Comparison of ENCODE assay signal across 21 cellular contexts in genomic region chr11:42762348-42762747, GRCh38.
DNase-seq lines count a peak whose midpoint lies in the region; FAIRE-seq and TF ChIP-seq lines count a peak whose summit lies in the region.
"Had no signal": no experiment of that assay in that cellular context is flagged by ENCODE, and none has a peak within 500 bp of the region (broad histone marks: within the 10 kb centered on the region; RNA-seq: fewer than 3 reads in every experiment).

No MANE protein-coding gene starts in this region.

- no peaks in the 10 kb centered on the region for H3K23me2 ChIP-seq in H1 (ENCODE audit: low read depth, low read length)

- H3K4me1 ChIP-seq in H1 (replicated peaks in 1 of 4; ENCODE audit: control insufficient read depth in 3 of 4, insufficient read depth in 4 of 4, low read length in 3 of 4): no peaks in the 10 kb centered on the region
- peaks cover 0 to 8% of the 10 kb centered on the region in 2 donors for H3K4me1 ChIP-seq in neuronal stem cell (ENCODE audit: control insufficient read depth in 2 of 2, insufficient read depth in 1 of 2, low read depth in 1 of 2, low read length in 2 of 2)
- H3K4me1 ChIP-seq: BE2C, Caco-2 had no signal

- DNase-seq in SK-N-DZ (ENCODE audit: low spot score) (peak; percentile 11), H1 (ENCODE audit: low read depth in 1 of 2, low spot score in 2 of 2) (no peak), neuronal stem cell (ENCODE audit: low spot score) (peak; percentile 29), NCI-H146 (lab: John Stamatoyannopoulos, UW) (no peak), cardiac septum (ENCODE audit: low spot score) (no peak)
- DNase-seq in activated T-helper 2 cell treated with anti-CD3 and anti-CD28 coated beads, Interferon-gamma antibody, Interleukin-2, Interleukin-4, amounts not matched to agents 10 μg/mL and 5 μg/mL and 100 μg/mL, durations not matched to agents 14 hours and 24 hours and 36 hours (ENCODE audit: low spot score): no peak
- DNase-seq: ACHN; BE2C; C1 segment of cervical spinal cord; Caco-2; CD4-positive, CD25-positive, alpha-beta regulatory T cell; CD8-positive, alpha-beta memory T cell; GDM1; GOT3; H9 had no signal

- H3K27ac ChIP-seq in H1 (ENCODE audit: low read depth, low read length) (no peak overlapping the region), neuronal stem cell (replicated peaks; ENCODE audit: low read length) (no peak overlapping the region)

- no peaks in the 10 kb centered on the region for H3K79me2 ChIP-seq in H1 (ENCODE audit: control insufficient read depth in 1 of 2, insufficient read depth in 2 of 2, low read length in 2 of 2)

- no peaks in the 10 kb centered on the region for H3K9me3 ChIP-seq in H1 (ENCODE audit: insufficient read depth in 2 of 2, low read depth in 1 of 2, low read length in 1 of 2)
- no peaks in the 10 kb centered on the region for H3K9me3 ChIP-seq in neuronal stem cell (replicated peaks in 1 of 2; ENCODE audit: control insufficient read depth in 2 of 2, insufficient read depth in 1 of 2, low read depth in 1 of 2, low read length in 2 of 2)
- H3K9me3 ChIP-seq: BE2C, Caco-2 had no signal

- TF ChIP-seq EP300 in H1 (IDR thresholded peaks at IDR 0.05; ENCODE audit: borderline replicate concordance in 1 of 2, low read depth in 2 of 2, low read length in 2 of 2): no peak

- H3K79me1 ChIP-seq in H1 (ENCODE audit: low read depth, low read length): no peaks in the 10 kb centered on the region
- no peaks in the 10 kb centered on the region for H3K79me1 ChIP-seq in neuronal stem cell (ENCODE audit: low read depth, low read length)

- H2BK120ac ChIP-seq in H1 (replicated peaks; ENCODE audit: low read depth, low read length): no peak overlapping the region
- H2BK120ac ChIP-seq in neuronal stem cell (ENCODE audit: low read depth, low read length): no peak overlapping the region

- H3K9me3 Mint-ChIP-seq in activated T-helper 2 cell treated with anti-CD3 and anti-CD28 coated beads, Interferon-gamma antibody, Interleukin-2, Interleukin-4, amounts not matched to agents 10 μg/mL and 5 μg/mL and 100 μg/mL, durations not matched to agents 14 hours and 24 hours and 36 hours: peaks cover 3% of the 10 kb centered on the region
- H3K9me3 Mint-ChIP-seq: H9 had no signal

- no peaks in the 10 kb centered on the region for H3K27me3 ChIP-seq in H1 (replicated peaks in 1 of 4; ENCODE audit: control insufficient read depth in 3 of 4, extremely low read depth in 1 of 4, insufficient read depth in 3 of 4, low read length in 3 of 4)
- no peaks in the 10 kb centered on the region for H3K27me3 ChIP-seq in neuronal stem cell (ENCODE audit: control insufficient read depth in 3 of 3, insufficient read depth in 3 of 3, low read depth in 1 of 3, low read length in 3 of 3)
- H3K27me3 ChIP-seq: BE2C had no signal

- no peak overlapping the region for H3K4me3 Mint-ChIP-seq in activated T-helper 2 cell treated with anti-CD3 and anti-CD28 coated beads, Interferon-gamma antibody, Interleukin-2, Interleukin-4, amounts not matched to agents 10 μg/mL and 5 μg/mL and 100 μg/mL, durations not matched to agents 14 hours and 24 hours and 36 hours (ENCODE audit: low read depth)
- H3K4me3 Mint-ChIP-seq: CD4-positive, CD25-positive, alpha-beta regulatory T cell; CD8-positive, alpha-beta memory T cell; H9; IgD-negative memory B cell had no signal

- H3K9ac ChIP-seq in H1 (replicated peaks in 1 of 4; ENCODE audit: extremely low read depth in 1 of 4, low read depth in 3 of 4, low read length in 3 of 4) (no peak overlapping the region), neuronal stem cell (ENCODE audit: low read depth, low read length, poor library complexity) (no peak overlapping the region)

- H2AFZ ChIP-seq in H1 (ENCODE audit: low read length) (peak overlapping the region; percentile 31; the same call in 1 of the 2 replicates), neuronal stem cell (ENCODE audit: low read length) (no peak overlapping the region)

- no peak overlapping the region for H3K4me3 ChIP-seq in H1 (ENCODE audit: extremely low read depth in 1 of 4, insufficient read depth in 2 of 4, low read depth in 3 of 4, low read length in 4 of 4)
- no peak overlapping the region for H3K4me3 ChIP-seq in neuronal stem cell (ENCODE audit: low read length in 2 of 2)

- H2BK20ac ChIP-seq in H1 (ENCODE audit: low read length): no peak overlapping the region

- no peaks in the 10 kb centered on the region for H3K4me1 Mint-ChIP-seq in activated T-helper 2 cell treated with anti-CD3 and anti-CD28 coated beads, Interferon-gamma antibody, Interleukin-2, Interleukin-4, amounts not matched to agents 10 μg/mL and 5 μg/mL and 100 μg/mL, durations not matched to agents 14 hours and 24 hours and 36 hours (ENCODE audit: low read depth)
- H3K4me1 Mint-ChIP-seq: CD4-positive, CD25-positive, alpha-beta regulatory T cell; CD8-positive, alpha-beta memory T cell; IgD-negative memory B cell had no signal

- no peak overlapping the region for H3K4ac ChIP-seq in H1 (replicated peaks; ENCODE audit: insufficient read length, low read depth, low read length)
- H3K4ac ChIP-seq in neuronal stem cell (ENCODE audit: low read length): no peak overlapping the region

- no peak for TF ChIP-seq POLR2A in H1 (IDR thresholded peaks at IDR 0.05; ENCODE audit: control extremely low read depth in 1 of 2, low read depth in 2 of 2, low read length in 2 of 2)

- H4K20me1 ChIP-seq in H1 (replicated peaks in 1 of 2; ENCODE audit: control insufficient read depth in 1 of 2, insufficient read depth in 2 of 2, low read length in 2 of 2): no peaks in the 10 kb centered on the region

- no peak overlapping the region for H3K14ac ChIP-seq in H1 (ENCODE audit: insufficient read length)
- no peak overlapping the region for H3K14ac ChIP-seq in neuronal stem cell (ENCODE audit: low read length)

- H2BK12ac ChIP-seq in H1 (ENCODE audit: low read depth, low read length): no peak overlapping the region
- no peak overlapping the region for H2BK12ac ChIP-seq in neuronal stem cell (ENCODE audit: low read length)

- no peak overlapping the region for H4K91ac ChIP-seq in H1 (replicated peaks; ENCODE audit: insufficient read length, low read length)
- H4K91ac ChIP-seq in neuronal stem cell (ENCODE audit: low read depth, low read length, poor library complexity): no peak overlapping the region

- no peak overlapping the region for H3K27ac Mint-ChIP-seq in activated T-helper 2 cell treated with anti-CD3 and anti-CD28 coated beads, Interferon-gamma antibody, Interleukin-2, Interleukin-4, amounts not matched to agents 10 μg/mL and 5 μg/mL and 100 μg/mL, durations not matched to agents 14 hours and 24 hours and 36 hours
- H3K27ac Mint-ChIP-seq: CD4-positive, CD25-positive, alpha-beta regulatory T cell; CD8-positive, alpha-beta memory T cell; H9; IgD-negative memory B cell had no signal

- no peak overlapping the region for H4K5ac ChIP-seq in H1 (ENCODE audit: insufficient read length, low read depth, low read length)

- H2BK5ac ChIP-seq in H1 (ENCODE audit: low read depth, low read length): no peak overlapping the region
- H2BK5ac ChIP-seq in neuronal stem cell (ENCODE audit: low read length): no peak overlapping the region

- H3K56ac ChIP-seq in H1 (replicated peaks; ENCODE audit: insufficient read length, low read depth, low read length): no peak overlapping the region

- CTCF ChIA-PET in H1 (lab: Charles Lee; ENCODE audit: partially characterized antibody): interaction anchor here (0.7 to 2.8 kb wide), 2 partner anchors 356 to 521 kb away, joined by 3 to 11 read pairs; no protein-coding TSS in a partner anchor

- intact Hi-C loops in cardiac septum (cut with DNase I): no loop called here
- intact Hi-C loops in activated T-helper 2 cell treated with anti-CD3 and anti-CD28 coated beads, Interferon-gamma antibody, Interleukin-2, Interleukin-4, amounts not matched to agents 10 μg/mL and 5 μg/mL and 100 μg/mL, durations not matched to agents 14 hours and 24 hours and 36 hours (cut with micrococcal nuclease): no loop called here

- TF ChIP-seq RAD21 in H1 (IDR thresholded peaks at IDR 0.05 in 1 of 2, conservative IDR thresholded peaks at IDR 0.05 in 1 of 2; ENCODE audit: low read depth in 2 of 2, low read length in 2 of 2): no peak

- TF ChIP-seq CTCF in H1 (IDR thresholded peaks at IDR 0.05; ENCODE audit: control extremely low read depth in 1 of 3, insufficient read depth in 1 of 3, low read depth in 1 of 3, low read length in 3 of 3): no peak

- whole genome bisulfite sequencing in H1 (ENCODE audit: extremely low coverage in 1 of 2, insufficient coverage in 1 of 2, insufficient read length in 1 of 2, insufficient replicate concordance in 2 of 2, low coverage in 1 of 2, low lambda C conversion rate in 2 of 2, missing lambda C conversion rate in 1 of 2), 2 experiments: 91% methylated on average over 1 of the region's 1 CpG; no CpG with 5 or more reads in 1 of the 2 experiments
- no CpG with 5 or more reads among the region's 1 CpG for WGBS in neuronal stem cell (ENCODE audit: extremely low coverage in 2 of 2, insufficient read length in 2 of 2, insufficient replicate concordance in 1 of 2), 2 donors

- H4K8ac ChIP-seq in H1 (ENCODE audit: extremely low read depth, insufficient read depth, low read length) (no peak overlapping the region), neuronal stem cell (ENCODE audit: low read depth, low read length) (no peak overlapping the region)

- no peak overlapping the region for H2BK15ac ChIP-seq in H1 (ENCODE audit: low read length)
- H2BK15ac ChIP-seq in neuronal stem cell (ENCODE audit: low read length): no peak overlapping the region

- no peak overlapping the region for H2AK5ac ChIP-seq in H1 (ENCODE audit: low read depth, low read length)
- no peak overlapping the region for H2AK5ac ChIP-seq in neuronal stem cell (ENCODE audit: low read depth, low read length)

- POLR2A ChIA-PET in H1 (lab: Charles Lee; ENCODE audit: partially characterized antibody): no interaction called here

- H3K36me3 Mint-ChIP-seq in activated T-helper 2 cell treated with anti-CD3 and anti-CD28 coated beads, Interferon-gamma antibody, Interleukin-2, Interleukin-4, amounts not matched to agents 10 μg/mL and 5 μg/mL and 100 μg/mL, durations not matched to agents 14 hours and 24 hours and 36 hours (ENCODE audit: low read depth): no peaks in the 10 kb centered on the region
- H3K36me3 Mint-ChIP-seq: CD4-positive, CD25-positive, alpha-beta regulatory T cell; CD8-positive, alpha-beta memory T cell; IgD-negative memory B cell had no signal

- H3K23ac ChIP-seq in H1 (ENCODE audit: insufficient read length): no peak overlapping the region
- H3K23ac ChIP-seq in neuronal stem cell (ENCODE audit: low read depth, low read length, poor library complexity): no peak overlapping the region

- H3K18ac ChIP-seq in H1 (ENCODE audit: extremely low read depth, low read length) (no peak overlapping the region), neuronal stem cell (ENCODE audit: low read length) (no peak overlapping the region)

- H3K27me3 Mint-ChIP-seq in activated T-helper 2 cell treated with anti-CD3 and anti-CD28 coated beads, Interferon-gamma antibody, Interleukin-2, Interleukin-4, amounts not matched to agents 10 μg/mL and 5 μg/mL and 100 μg/mL, durations not matched to agents 14 hours and 24 hours and 36 hours (ENCODE audit: low read depth): no peaks in the 10 kb centered on the region
- H3K27me3 Mint-ChIP-seq: CD4-positive, CD25-positive, alpha-beta regulatory T cell; CD8-positive, alpha-beta memory T cell; IgD-negative memory B cell had no signal

- H3K4me2 ChIP-seq in H1 (ENCODE audit: insufficient read depth in 1 of 2, low read depth in 2 of 2, low read length in 2 of 2) (no peak overlapping the region), neuronal stem cell (ENCODE audit: insufficient read depth, low read length, poor library complexity, severe bottlenecking) (no peak overlapping the region)

- H3K36me3 ChIP-seq in H1 (ENCODE audit: control insufficient read depth in 2 of 4, insufficient read depth in 4 of 4, low read length in 3 of 4) (no peaks in the 10 kb centered on the region), neuronal stem cell (replicated peaks in 1 of 2; ENCODE audit: control insufficient read depth in 2 of 2, insufficient read depth in 2 of 2, low read length in 2 of 2) (no peaks in the 10 kb centered on the region)
- H3K36me3 ChIP-seq: BE2C had no signal

- FAIRE-seq in H1 (lab: Jason Lieb, UNC): no peak
- FAIRE-seq: A204.1, D721Med, GM12892, GM18507, HepG2 had no signal

Comparison
In these comparisons a context has a peak if more than half of its experiments do, and no peak if none do; other contexts are left out.
1. DNase-seq: peak in SK-N-DZ (single experiment) and neuronal stem cell (single experiment); none in H1 (0 of 2), NCI-H146 (single experiment), cardiac septum (single experiment) and activated T-helper 2 cell treated with anti-CD3 and anti-CD28 coated beads, Interferon-gamma antibody, Interleukin-2, Interleukin-4, amounts not matched to agents 10 μg/mL and 5 μg/mL and 100 μg/mL, durations not matched to agents 14 hours and 24 hours and 36 hours (single experiment).